ENCODE assay signal across 8 cellular contexts in genomic region chr18:3248062-3248669, GRCh38. TPM values are rescaled to one million over a fixed set of nuclear protein-coding genes. Genes with fewer than 3 reads are reported as not detected.
DNase-seq lines count a peak whose midpoint lies in the region; ATAC-seq and TF ChIP-seq lines count a peak whose summit lies in the region.

No MANE protein-coding gene starts in this region.

- H3K4me1 ChIP-seq in mucosa of stomach (ENCODE audit: control insufficient read depth, insufficient read depth, low read length), result peaks cover 6% of the 10 kb centered on the region

- no peak for ATAC-seq in activated CD8-positive, alpha-beta memory T cell treated with anti-CD3 and anti-CD28 coated beads, Interleukin-2, amount 10 ng/mL, durations not matched to agents 7 days and 5 days

- no peaks in the 10 kb centered on the region for H3K9me3 ChIP-seq in mucosa of stomach (ENCODE audit: control insufficient read depth, low read length)

- H3K27me3 ChIP-seq in dorsolateral prefrontal cortex, result no peaks in the 10 kb centered on the region
- H3K27me3 ChIP-seq in mucosa of stomach (ENCODE audit: control insufficient read depth, insufficient read depth, low read length), result no peaks in the 10 kb centered on the region

- H3K4me1 Mint-ChIP-seq in activated CD8-positive, alpha-beta memory T cell treated with anti-CD3 and anti-CD28 coated beads, Interleukin-2, amount 10 ng/mL, durations not matched to agents 7 days and 5 days, result peaks cover 43% of the 10 kb centered on the region

- DNase-seq in activated CD8-positive, alpha-beta memory T cell treated with anti-CD3 and anti-CD28 coated beads, Interleukin-2, amount 10 ng/mL, durations not matched to agents 7 days and 5 days, result no peak
- no peak for DNase-seq in activated CD8-positive, alpha-beta memory T cell treated with anti-CD3 and anti-CD28 coated beads, Interleukin-2, amount 50 U/mL, for 4 hours
- DNase-seq in OCI-M1 (lab: John Stamatoyannopoulos, UW), result peak; percentile 69
- DNase-seq in dorsolateral prefrontal cortex, result peak in 1 of 10 donors; percentile 35
- DNase-seq in kidney tubule cell (ENCODE audit: low spot score), result no peak
- no peak for DNase-seq in retina
- no peak for DNase-seq in A172 (ENCODE audit: low spot score)

- H3K4me3 ChIP-seq in dorsolateral prefrontal cortex (peak overlapping the region; percentile 63 to 100 (median 94)), mucosa of stomach (ENCODE audit: low read length) (peak overlapping the region; percentile 44)

- H3K36me3 ChIP-seq in mucosa of stomach (ENCODE audit: control insufficient read depth, insufficient read depth, low read length), result no peaks in the 10 kb centered on the region

- peaks cover 50% of the 10 kb centered on the region for H3K36me3 Mint-ChIP-seq in activated CD8-positive, alpha-beta memory T cell treated with anti-CD3 and anti-CD28 coated beads, Interleukin-2, amount 10 ng/mL, durations not matched to agents 7 days and 5 days

- peak overlapping the region; percentile 99 for H3K27ac Mint-ChIP-seq in activated CD8-positive, alpha-beta memory T cell treated with anti-CD3 and anti-CD28 coated beads, Interleukin-2, amount 10 ng/mL, durations not matched to agents 7 days and 5 days

- H3K27ac ChIP-seq in dorsolateral prefrontal cortex, result peak overlapping the region; percentile 87 to 99 (median 97)

- intact Hi-C loops in dorsolateral prefrontal cortex (cut with DNase I), result loop anchor here (2.0 to 10.0 kb wide), 5 partner anchors 15 to 673 kb away; partner anchors contain the start of genes METTL4 (in 1 of the 2), MYL12B (in 1 of the 2) and NDC80 (in 1 of the 2)

- CTCF ChIA-PET in activated CD8-positive, alpha-beta memory T cell treated with anti-CD3 and anti-CD28 coated beads, Interleukin-2, amount 10 ng/mL, durations not matched to agents 7 days and 5 days (lab: Charles Lee), result interaction anchor here (0.8 to 4.9 kb wide), 8 partner anchors 13 to 288 kb away, joined by 3 to 40 read pairs (median 14); no protein-coding TSS in a partner anchor

- H3K4me3 Mint-ChIP-seq in activated CD8-positive, alpha-beta memory T cell treated with anti-CD3 and anti-CD28 coated beads, Interleukin-2, amount 10 ng/mL, durations not matched to agents 7 days and 5 days, result peak overlapping the region; percentile 92

- H3K9me3 Mint-ChIP-seq in activated CD8-positive, alpha-beta memory T cell treated with anti-CD3 and anti-CD28 coated beads, Interleukin-2, amount 10 ng/mL, durations not matched to agents 7 days and 5 days (ENCODE audit: low read depth), result no peaks in the 10 kb centered on the region

- TF ChIP-seq CTCF in dorsolateral prefrontal cortex (IDR thresholded peaks at IDR 0.05 in 54 of 56, conservative IDR thresholded peaks at IDR 0.05 in 2 of 56; ENCODE audit: low read depth in 1 of 56, partially characterized antibody in 56 of 56), result no peak

- H3K9ac ChIP-seq in mucosa of stomach (ENCODE audit: low read length), result peak overlapping the region; percentile 98

- peaks cover 4% of the 10 kb centered on the region for H3K27me3 Mint-ChIP-seq in activated CD8-positive, alpha-beta memory T cell treated with anti-CD3 and anti-CD28 coated beads, Interleukin-2, amount 10 ng/mL, durations not matched to agents 7 days and 5 days

RNA-seq across cellular contexts. Expression of gene MYL12A, which starts 0.6 kb away (rescaled TPM):
- 100 to 1,000 TPM; 722 to 787 TPM for total RNA-seq in activated CD8-positive, alpha-beta memory T cell treated with anti-CD3 and anti-CD28 coated beads, Interleukin-2, amount 10 ng/mL, durations not matched to agents 7 days and 5 days
- total RNA-seq in dorsolateral prefrontal cortex, result 10 to 100 TPM; 23.3 to 83.1 (median 42.9) TPM
- 1,577 and 1,578 TPM in 2 replicates for total RNA-seq in A172 (2014; rRNA removed; shearing (Covaris generic))

RNA-seq across cellular contexts. Expression of gene MYL12B, which starts 13.8 kb away (rescaled TPM):
- 100 to 1,000 TPM; 313 to 322 TPM for total RNA-seq in activated CD8-positive, alpha-beta memory T cell treated with anti-CD3 and anti-CD28 coated beads, Interleukin-2, amount 10 ng/mL, durations not matched to agents 7 days and 5 days
- 100 to 1,000 TPM in 100 of 120 experiments, 10 to 100 TPM in 20; 72.6 to 168 (median 118) TPM for total RNA-seq in dorsolateral prefrontal cortex
- 633 and 743 TPM in 2 replicates for total RNA-seq in A172 (2014; rRNA removed; shearing (Covaris generic))

RNA-seq across cellular contexts. Expression of gene MYOM1, which starts 28.4 kb away (rescaled TPM):
- total RNA-seq in activated CD8-positive, alpha-beta memory T cell treated with anti-CD3 and anti-CD28 coated beads, Interleukin-2, amount 10 ng/mL, durations not matched to agents 7 days and 5 days, result 1 to 10 TPM; 1.6 to 3.8 TPM
- total RNA-seq in dorsolateral prefrontal cortex, result 10 to 100 TPM in 34 of 120 experiments, 1 to 10 TPM in 86; 2.2 to 18.7 (median 8.0) TPM
- total RNA-seq in A172 (2014; rRNA removed; shearing (Covaris generic)), result not detected in 2 replicates

Comparison
In these comparisons a context has a peak if more than half of its experiments do, and no peak if none do; other contexts are left out.
1. RNA of gene MYL12A, which starts 0.6 kb away (total RNA-seq): 1,577 to 1,578 TPM in A172 and 722 to 787 TPM in activated CD8-positive, alpha-beta memory T cell treated with anti-CD3 and anti-CD28 coated beads, Interleukin-2, amount 10 ng/mL, durations not matched to agents 7 days and 5 days; 23.3 to 83.1 TPM in dorsolateral prefrontal cortex; every median in the first group is over 4 times any median in the second.